ENCODE assay signal across 8 cellular contexts in genomic region chr19:48637449-48637947, GRCh38. TPM values are rescaled to one million over a fixed set of nuclear protein-coding genes. Genes with fewer than 3 reads are reported as not detected.
DNase-seq lines count a peak whose midpoint lies in the region; ATAC-seq and TF ChIP-seq lines count a peak whose summit lies in the region.

No MANE protein-coding gene starts in this region.

- H3K4me3 ChIP-seq in BE2C (ENCODE audit: low read depth, low read length) = peak overlapping the region; percentile 65

- H3K9me3 ChIP-seq in BE2C = no peaks in the 10 kb centered on the region

- intact Hi-C loops in left colon (cut with DNase I, micrococcal nuclease) = no loop called here

- DNase-seq in BE2C = peak; percentile 99
- peak; percentile 96 for DNase-seq in NCI-H524 treated with DMSO at 0.1 percent for 48 hours (lab: John Stamatoyannopoulos, UW)
- DNase-seq in activated CD4-positive, alpha-beta T cell treated with anti-CD3 and anti-CD28 coated beads for 48 hours = peak; percentile 99
- DNase-seq in left colon = peak; percentile 99 to 100
- peak; percentile 97 to 99 for DNase-seq in stimulated activated CD4-positive, alpha-beta T cell treated with anti-CD3 and anti-CD28 coated beads, Interleukin-1b, Interleukin-23, amount 100 ng/mL, for 4 hours (ENCODE audit: low read depth in 2 of 2)

- TF ChIP-seq CTCF in BE2C (IDR thresholded peaks at IDR 0.05; ENCODE audit: low read depth, low read length) = no peak

- H3K36me3 ChIP-seq in BE2C = no peaks in the 10 kb centered on the region

- H3K27ac ChIP-seq in cingulate gyrus (ENCODE audit: low read depth, low read length) = peak overlapping the region; percentile 97

- H3K4me1 ChIP-seq in BE2C = peaks cover 22% of the 10 kb centered on the region

- ATAC-seq in GM19328 (IDR thresholded peaks at IDR 0.05; ENCODE audit: unreplicated experiment) = peak; percentile 64
- ATAC-seq in HG03460 (IDR thresholded peaks at IDR 0.05; ENCODE audit: unreplicated experiment) = peak; percentile 57
- ATAC-seq in left colon = peak; percentile 61

- H3K27me3 ChIP-seq in BE2C = no peaks in the 10 kb centered on the region

RNA-seq across cellular contexts. Expression of gene DBP, which starts 0.3 kb away (rescaled TPM):
- polyA plus RNA-seq in BE2C (2012; ENCODE audit: insufficient read depth, insufficient read length, low read depth) = 47.7 TPM
- total RNA-seq in left colon = 10 to 100 TPM in 1 of 2 donors, 1 to 10 TPM in 1; 6.9 to 14.6 TPM

RNA-seq across cellular contexts. Expression of gene CA11, which starts 8.5 kb away (rescaled TPM):
- 31.1 TPM for polyA plus RNA-seq in BE2C (2012; ENCODE audit: insufficient read depth, insufficient read length, low read depth)
- 1 to 10 TPM; 1.7 to 4.2 TPM for total RNA-seq in left colon

RNA-seq across cellular contexts. Expression of gene SPHK2, which starts 18.2 kb away (rescaled TPM):
- polyA plus RNA-seq in BE2C (2012; ENCODE audit: insufficient read depth, insufficient read length, low read depth) = 41.5 TPM
- 10 to 100 TPM; 45.1 to 51.0 TPM for total RNA-seq in left colon

RNA-seq across cellular contexts. Expression of gene RPL18, which starts 18.5 kb away (rescaled TPM):
- polyA plus RNA-seq in BE2C (2012; ENCODE audit: insufficient read depth, insufficient read length, low read depth) = 1,689 TPM
- 1,000 to 10,000 TPM; 1,328 to 1,333 TPM for total RNA-seq in left colon

RNA-seq across cellular contexts. Expression of gene FAM83E, which starts 22.6 kb away (rescaled TPM):
- polyA plus RNA-seq in BE2C (2012; ENCODE audit: insufficient read depth, insufficient read length, low read depth) = 0.48 TPM
- 100 to 1,000 TPM; 180 to 247 TPM for total RNA-seq in left colon

Comparison
In these comparisons a context has a peak if more than half of its experiments do, and no peak if none do; other contexts are left out.
1. Peak in every context shown above with its lines: DNase-seq, ATAC-seq, H3K4me3 ChIP-seq and H3K27ac ChIP-seq.